Comparison of ENCODE assay signal across 1 cellular context in genomic region chr1:212035835-212036605, GRCh38.
TF ChIP-seq lines count a peak whose summit lies in the region.

No MANE protein-coding gene starts in this region.

TF ChIP-seq in GM12878, 131 proteins besides CTCF, POLR2A, EP300 and RAD21 (continued from another document):
- TF ChIP-seq USF2 (IDR thresholded peaks at IDR 0.05; ENCODE audit: borderline replicate concordance, low read depth, low read length), result no peak
- TF ChIP-seq, protein P1, sequence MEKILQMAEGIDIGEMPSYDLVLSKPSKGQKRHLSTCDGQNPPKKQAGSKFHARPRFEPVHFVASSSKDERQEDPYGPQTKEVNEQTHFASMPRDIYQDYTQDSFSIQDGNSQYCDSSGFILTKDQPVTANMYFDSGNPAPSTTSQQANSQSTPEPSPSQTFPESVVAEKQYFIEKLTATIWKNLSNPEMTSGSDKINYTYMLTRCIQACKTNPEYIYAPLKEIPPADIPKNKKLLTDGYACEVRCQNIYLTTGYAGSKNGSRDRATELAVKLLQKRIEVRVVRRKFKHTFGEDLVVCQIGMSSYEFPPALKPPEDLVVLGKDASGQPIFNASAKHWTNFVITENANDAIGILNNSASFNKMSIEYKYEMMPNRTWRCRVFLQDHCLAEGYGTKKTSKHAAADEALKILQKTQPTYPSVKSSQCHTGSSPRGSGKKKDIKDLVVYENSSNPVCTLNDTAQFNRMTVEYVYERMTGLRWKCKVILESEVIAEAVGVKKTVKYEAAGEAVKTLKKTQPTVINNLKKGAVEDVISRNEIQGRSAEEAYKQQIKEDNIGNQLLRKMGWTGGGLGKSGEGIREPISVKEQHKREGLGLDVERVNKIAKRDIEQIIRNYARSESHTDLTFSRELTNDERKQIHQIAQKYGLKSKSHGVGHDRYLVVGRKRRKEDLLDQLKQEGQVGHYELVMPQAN (conservative IDR thresholded peaks at IDR 0.05), result peak; percentile 69
- no peak for TF ChIP-seq JUND (IDR thresholded peaks at IDR 0.05; ENCODE audit: low read depth, low read length)
- TF ChIP-seq, protein P2, sequence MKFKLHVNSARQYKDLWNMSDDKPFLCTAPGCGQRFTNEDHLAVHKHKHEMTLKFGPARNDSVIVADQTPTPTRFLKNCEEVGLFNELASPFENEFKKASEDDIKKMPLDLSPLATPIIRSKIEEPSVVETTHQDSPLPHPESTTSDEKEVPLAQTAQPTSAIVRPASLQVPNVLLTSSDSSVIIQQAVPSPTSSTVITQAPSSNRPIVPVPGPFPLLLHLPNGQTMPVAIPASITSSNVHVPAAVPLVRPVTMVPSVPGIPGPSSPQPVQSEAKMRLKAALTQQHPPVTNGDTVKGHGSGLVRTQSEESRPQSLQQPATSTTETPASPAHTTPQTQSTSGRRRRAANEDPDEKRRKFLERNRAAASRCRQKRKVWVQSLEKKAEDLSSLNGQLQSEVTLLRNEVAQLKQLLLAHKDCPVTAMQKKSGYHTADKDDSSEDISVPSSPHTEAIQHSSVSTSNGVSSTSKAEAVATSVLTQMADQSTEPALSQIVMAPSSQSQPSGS (IDR thresholded peaks at IDR 0.05; ENCODE audit: low read length), result no peak; the same call in 1 of the 2 replicates
- no peak for TF ChIP-seq CHD2 (IDR thresholded peaks at IDR 0.05; ENCODE audit: borderline replicate concordance, low read depth, low read length)
- 0 out of 2 replicates have a peak, but pooled peaks have one; percentile 24 for TF ChIP-seq HSF1 (IDR thresholded peaks at IDR 0.05; ENCODE audit: low read depth, low read length)
- TF ChIP-seq RELA (IDR thresholded peaks at IDR 0.05; ENCODE audit: borderline replicate concordance, partially characterized antibody), result no peak
- TF ChIP-seq GABPA (IDR thresholded peaks at IDR 0.05; ENCODE audit: low read depth), result peak; percentile 32; the same call in 1 of the 2 replicates
- TF ChIP-seq STAT3 (IDR thresholded peaks at IDR 0.05; ENCODE audit: low read depth, low read length), result no peak
- no peak for TF ChIP-seq TARDBP (IDR thresholded peaks at IDR 0.05; ENCODE audit: borderline replicate concordance)
- no peak for TF ChIP-seq TCF7 (IDR thresholded peaks at IDR 0.05; ENCODE audit: borderline replicate concordance)
- no peak for TF ChIP-seq WRNIP1 (IDR thresholded peaks at IDR 0.05; ENCODE audit: borderline replicate concordance, low read depth, low read length)
- TF ChIP-seq, protein P3, sequence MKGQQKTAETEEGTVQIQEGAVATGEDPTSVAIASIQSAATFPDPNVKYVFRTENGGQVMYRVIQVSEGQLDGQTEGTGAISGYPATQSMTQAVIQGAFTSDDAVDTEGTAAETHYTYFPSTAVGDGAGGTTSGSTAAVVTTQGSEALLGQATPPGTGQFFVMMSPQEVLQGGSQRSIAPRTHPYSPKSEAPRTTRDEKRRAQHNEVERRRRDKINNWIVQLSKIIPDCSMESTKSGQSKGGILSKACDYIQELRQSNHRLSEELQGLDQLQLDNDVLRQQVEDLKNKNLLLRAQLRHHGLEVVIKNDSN (IDR thresholded peaks at IDR 0.05; ENCODE audit: borderline replicate concordance, extremely low read length, insufficient read depth, low read depth, low read length), result no peak
- TF ChIP-seq GATAD2B (conservative IDR thresholded peaks at IDR 0.05; ENCODE audit: low read depth), result peak; percentile 16; the same call in 1 of the 2 replicates
- peak; percentile 1 for TF ChIP-seq CUX1 (IDR thresholded peaks at IDR 0.05; ENCODE audit: insufficient replicate concordance, low read depth, low read length)
- TF ChIP-seq SIX5 (IDR thresholded peaks at IDR 0.05; ENCODE audit: low read depth, low read length, severe bottlenecking), result no peak
- TF ChIP-seq IRF4 (IDR thresholded peaks at IDR 0.05; ENCODE audit: low read depth, low read length), result peak; percentile 18; the same call in 1 of the 2 replicates
- no peak for TF ChIP-seq NR2C1 (IDR thresholded peaks at IDR 0.05)
- no peak for TF ChIP-seq NR2C2 (IDR thresholded peaks at IDR 0.05; ENCODE audit: borderline replicate concordance, control insufficient read depth, insufficient read length, low read depth)
- 0 out of 2 replicates have a peak, but pooled peaks have one; percentile 8 for TF ChIP-seq RB1 (IDR thresholded peaks at IDR 0.05; ENCODE audit: borderline replicate concordance)
- TF ChIP-seq TAF1 (IDR thresholded peaks at IDR 0.05; ENCODE audit: borderline replicate concordance, low read depth, low read length), result 0 out of 2 replicates have a peak, but pooled peaks have one; percentile 11
- TF ChIP-seq, protein P4, sequence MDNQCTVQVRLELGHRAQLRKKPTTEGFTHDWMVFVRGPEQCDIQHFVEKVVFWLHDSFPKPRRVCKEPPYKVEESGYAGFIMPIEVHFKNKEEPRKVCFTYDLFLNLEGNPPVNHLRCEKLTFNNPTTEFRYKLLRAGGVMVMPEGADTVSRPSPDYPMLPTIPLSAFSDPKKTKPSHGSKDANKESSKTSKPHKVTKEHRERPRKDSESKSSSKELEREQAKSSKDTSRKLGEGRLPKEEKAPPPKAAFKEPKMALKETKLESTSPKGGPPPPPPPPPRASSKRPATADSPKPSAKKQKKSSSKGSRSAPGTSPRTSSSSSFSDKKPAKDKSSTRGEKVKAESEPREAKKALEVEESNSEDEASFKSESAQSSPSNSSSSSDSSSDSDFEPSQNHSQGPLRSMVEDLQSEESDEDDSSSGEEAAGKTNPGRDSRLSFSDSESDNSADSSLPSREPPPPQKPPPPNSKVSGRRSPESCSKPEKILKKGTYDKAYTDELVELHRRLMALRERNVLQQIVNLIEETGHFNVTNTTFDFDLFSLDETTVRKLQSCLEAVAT (IDR thresholded peaks at IDR 0.05), result no peak
- TF ChIP-seq PML (IDR thresholded peaks at IDR 0.05; ENCODE audit: low read length), result 0 out of 2 replicates have a peak, but pooled peaks have one; percentile 2
- no peak for TF ChIP-seq STAT1 (conservative IDR thresholded peaks at IDR 0.05)
